In genomic region chr12:120314220-120314619, GRCh38 we compare ENCODE assay signal across 13 cellular contexts. TPM values are rescaled to one million over a fixed set of nuclear protein-coding genes. Genes with fewer than 3 reads are reported as not detected.
DNase-seq lines count a peak whose midpoint lies in the region; ATAC-seq and TF ChIP-seq lines count a peak whose summit lies in the region.
"Had no signal": no experiment of that assay in that cellular context is flagged by ENCODE, and none has a peak within 500 bp of the region (broad histone marks: within the 10 kb centered on the region; RNA-seq: fewer than 3 reads in every experiment).

No MANE protein-coding gene starts in this region.

- H3K9me3 ChIP-seq in OCI-LY7 (ENCODE audit: low read length) (no peaks in the 10 kb centered on the region), gastrocnemius medialis (no peaks in the 10 kb centered on the region)
- H3K9me3 ChIP-seq: prostate gland, tibial nerve had no signal

- no peaks in the 10 kb centered on the region for H3K27me3 ChIP-seq in gastrocnemius medialis
- no peaks in the 10 kb centered on the region for H3K27me3 ChIP-seq in dorsolateral prefrontal cortex
- H3K27me3 ChIP-seq: tibial nerve had no signal

- peaks cover 10% of the 10 kb centered on the region for H3K4me1 ChIP-seq in OCI-LY7 (ENCODE audit: insufficient read depth, low read length, poor library complexity, severe bottlenecking)
- H3K4me1 ChIP-seq in gastrocnemius medialis = peaks cover 3 to 7% of the 10 kb centered on the region in 2 donors
- H3K4me1 ChIP-seq: prostate gland had no signal

- BruUV-seq in OCI-LY7 (replicated peaks; lab: Mats Ljungman, UMichigan) = no TSS peak

- no peaks in the 10 kb centered on the region for H4K20me1 ChIP-seq in OCI-LY7 (ENCODE audit: insufficient read depth, low read length)

- H3K27ac ChIP-seq in 22Rv1 (no peak overlapping the region), OCI-LY7 (ENCODE audit: low read depth, low read length, poor library complexity, severe bottlenecking) (no peak overlapping the region), gastrocnemius medialis (no peak overlapping the region), dorsolateral prefrontal cortex (no peak overlapping the region)
- H3K27ac ChIP-seq: prostate gland, tibial nerve had no signal

- CTCF ChIA-PET in OCI-LY7 (lab: Charles Lee; ENCODE audit: unreplicated experiment) = interaction anchor here (0.5 to 1.0 kb wide), 2 partner anchors 12 to 1399 kb away, joined by 3 to 5 read pairs; partner anchors contain the start of gene SIRT4

- POLR2A ChIA-PET in OCI-LY7 (lab: Charles Lee) = interaction anchor here (1.0 to 1.1 kb wide), 2 partner anchors 22 to 125 kb away, joined by 3 to 6 read pairs; partner anchors contain the start of gene RNU4-2

- H3K36me3 ChIP-seq in OCI-LY7 (ENCODE audit: insufficient read depth, low read length) = no peaks in the 10 kb centered on the region
- H3K36me3 ChIP-seq in gastrocnemius medialis = peaks cover 0 to 5% of the 10 kb centered on the region in 2 donors
- H3K36me3 ChIP-seq: prostate gland, tibial nerve had no signal

- H3K9me2 ChIP-seq in OCI-LY7 (ENCODE audit: insufficient read depth, low read length) = no peaks in the 10 kb centered on the region

- DNase-seq in GM12864 (ENCODE audit: low read depth) (no peak), OCI-LY7 (ENCODE audit: low spot score) (peak; percentile 38), fibroblast of pulmonary artery (ENCODE audit: low read depth) (no peak), left lobe of liver (ENCODE audit: low spot score) (no peak), gastrocnemius medialis (no peak), dorsolateral prefrontal cortex (no peak)
- DNase-seq: CD4-positive, CD25-positive, alpha-beta regulatory T cell; NCI-H526 had no signal

- no peak for TF ChIP-seq POLR2A in gastrocnemius medialis (IDR thresholded peaks at IDR 0.05)

- intact Hi-C loops in OCI-LY7 (cut with micrococcal nuclease; ENCODE audit: unreplicated experiment) = no loop called here
- intact Hi-C loops in gastrocnemius medialis (cut with DNase I; ENCODE audit: low total_unique reads) = loop anchor here (10.0 kb wide), 1 partner anchor 701 kb away; the partner anchor contains the start of gene C12orf43
- intact Hi-C loops in dorsolateral prefrontal cortex (cut with DNase I) = no loop called here

- no peaks in the 10 kb centered on the region for H3K79me2 ChIP-seq in OCI-LY7 (ENCODE audit: insufficient read depth, low read depth, low read length)

- TF ChIP-seq CTCF in 22Rv1 (IDR thresholded peaks at IDR 0.05) (peak; percentile 84), GM12864 (IDR thresholded peaks at IDR 0.05; ENCODE audit: low read depth, low read length, missing control alignments) (peak; percentile 49), OCI-LY7 (conservative IDR thresholded peaks at IDR 0.05; ENCODE audit: low read length) (peak; percentile 83), fibroblast of pulmonary artery (IDR thresholded peaks at IDR 0.05; ENCODE audit: low read length, missing control alignments) (peak; percentile 28), gastrocnemius medialis (IDR thresholded peaks at IDR 0.05 in 4 of 5, conservative IDR thresholded peaks at IDR 0.05 in 1 of 5) (no peak), dorsolateral prefrontal cortex (IDR thresholded peaks at IDR 0.05 in 54 of 56, conservative IDR thresholded peaks at IDR 0.05 in 2 of 56; ENCODE audit: low read depth in 1 of 56, partially characterized antibody in 56 of 56) (peak in 2 of 56 donors; percentile 9 to 13)

- H2AFZ ChIP-seq in OCI-LY7 (ENCODE audit: low read length) = no peak overlapping the region

- H3K4me3 ChIP-seq in GM12864 (ENCODE audit: low read depth, low read length) = no peak overlapping the region
- H3K4me3 ChIP-seq in OCI-LY7 (ENCODE audit: low read depth, low read length, poor library complexity, severe bottlenecking) = no peak overlapping the region
- no peak overlapping the region for H3K4me3 ChIP-seq in fibroblast of pulmonary artery (replicated peaks; ENCODE audit: low read depth, low read length)
- H3K4me3 ChIP-seq in gastrocnemius medialis = no peak overlapping the region
- H3K4me3 ChIP-seq in dorsolateral prefrontal cortex = no peak overlapping the region
- H3K4me3 ChIP-seq: prostate gland, tibial nerve had no signal

- H3K4me2 ChIP-seq in OCI-LY7 (ENCODE audit: low read length) = no peak overlapping the region

- in situ Hi-C loops in gastrocnemius medialis (cut with MboI; ENCODE audit: low sequenced_read_pairs in 4 of 4) = no loop called here

- ATAC-seq in HG02852 (IDR thresholded peaks at IDR 0.05; ENCODE audit: unreplicated experiment) = no peak
- ATAC-seq in left lobe of liver = no peak
- ATAC-seq in gastrocnemius medialis = no peak

RNA-seq across cellular contexts. Expression of gene SIRT4, which starts 12.1 kb away (rescaled TPM):
- 0.54 and 2.1 TPM in 2 replicates for total RNA-seq in OCI-LY7 (2014; rRNA removed; shearing (Covaris generic))
- total RNA-seq in OCI-LY7 (2022) (1.4 and 2.2 TPM in 2 replicates), left lobe of liver (3.4 TPM), gastrocnemius medialis (10 to 100 TPM in 1 of 4 donors, 1 to 10 TPM in 3; 2.5 to 13.2 (median 6.7) TPM), dorsolateral prefrontal cortex (10 to 100 TPM in 10 of 120 experiments, 1 to 10 TPM in 110; 1.9 to 15.5 (median 6.3) TPM)

RNA-seq across cellular contexts. Expression of gene PLA2G1B, which starts 13.4 kb away (rescaled TPM):
- total RNA-seq in OCI-LY7 (2014; rRNA removed; shearing (Covaris generic)) = not detected in 2 replicates
- total RNA-seq in OCI-LY7 (2022) = not detected in 2 replicates
- total RNA-seq in left lobe of liver = 3.0 TPM
- total RNA-seq in gastrocnemius medialis = not detected
- total RNA-seq in dorsolateral prefrontal cortex = 1 to 10 TPM in 2 of 120 experiments, not detected in 118; 1.3 to 1.9 TPM
- total RNA-seq: CD4-positive, CD25-positive, alpha-beta regulatory T cell; lower leg skin; prostate gland had no signal

RNA-seq across cellular contexts. Expression of gene RNU4-1, which starts 21.2 kb away (rescaled TPM):
- under 0.01 TPM in 1 of 2 replicates, not detected in the other for total RNA-seq in OCI-LY7 (2014; rRNA removed; shearing (Covaris generic))
- total RNA-seq in OCI-LY7 (2022) = 1,670 and 3,289 TPM in 2 replicates
- 1,949 TPM for total RNA-seq in left lobe of liver
- total RNA-seq in gastrocnemius medialis = under 1 TPM in 1 of 4 donors, not detected in 3; under 0.01 TPM
- total RNA-seq in dorsolateral prefrontal cortex = 1,000 to 10,000 TPM in 110 of 120 experiments, 100 to 1,000 TPM in 10; 125 to 4,648 (median 2,054) TPM

RNA-seq across cellular contexts. Expression of gene RNU4-2, which starts 22.5 kb away (rescaled TPM):
- total RNA-seq in OCI-LY7 (2014; rRNA removed; shearing (Covaris generic)) = under 0.01 TPM in 1 of 2 replicates, not detected in the other
- total RNA-seq in OCI-LY7 (2022) (1,646 and 3,315 TPM in 2 replicates), left lobe of liver (3,631 TPM), gastrocnemius medialis (under 1 TPM in 2 of 4 donors, not detected in 2; under 0.01 TPM), dorsolateral prefrontal cortex (over 10,000 TPM in 111 of 120 experiments, 1,000 to 10,000 TPM in 9; 2,947 to 35,484 (median 19,179) TPM)

RNA-seq across cellular contexts. Expression of gene PXN, which starts 48.7 kb away (rescaled TPM):
- 5.5 and 8.6 TPM in 2 replicates for total RNA-seq in OCI-LY7 (2014; rRNA removed; shearing (Covaris generic))
- total RNA-seq in OCI-LY7 (2022) = 22.9 and 25.9 TPM in 2 replicates
- total RNA-seq in left lobe of liver = 24.0 TPM
- total RNA-seq in gastrocnemius medialis = 100 to 1,000 TPM in 1 of 4 donors, 10 to 100 TPM in 3; 48.8 to 102 (median 77.9) TPM
- 10 to 100 TPM; 15.7 to 57.9 (median 32.8) TPM for total RNA-seq in dorsolateral prefrontal cortex

Comparison
In these comparisons a context has a peak if more than half of its experiments do, and no peak if none do; other contexts are left out.
1. CTCF ChIP-seq: peak in 22Rv1 (single experiment), GM12864 (single experiment), OCI-LY7 (single experiment) and fibroblast of pulmonary artery (single experiment); none in gastrocnemius medialis (0 of 5).